8 cellular contexts compared by ENCODE assay signal in genomic region chr1:120723715-120724402, GRCh38. TPM values are rescaled to one million over a fixed set of nuclear protein-coding genes. Genes with fewer than 3 reads are reported as not detected.
A peak's percentile ranks its signal among the peaks of the same experiment; 100 is the strongest.
DNase-seq lines count a peak whose midpoint lies in the region; ATAC-seq and TF ChIP-seq lines count a peak whose summit lies in the region.
"Not testable (repeated sequence)": the region's sequence is repeated elsewhere in the genome, so short reads cannot be mapped to it uniquely, and the experiment has no call there.

Gene NBPF26, plus strand, starts transcription at chr1:120723945.

- not testable (repeated sequence) for H3K9me3 ChIP-seq in CD4-positive, CD25-positive, alpha-beta regulatory T cell (ENCODE audit: control insufficient read depth in 2 of 2, low read length in 2 of 2)

- not testable (repeated sequence) for H3K4me1 Mint-ChIP-seq in CD4-positive, CD25-positive, alpha-beta regulatory T cell

- peak within 1 kb of the TSS; percentile 47 for H3K27ac ChIP-seq in CD4-positive, CD25-positive, alpha-beta regulatory T cell (ENCODE audit: insufficient read depth, low read length, poor library complexity, severe bottlenecking)
- not testable (repeated sequence) for H3K27ac ChIP-seq in HL-60 (replicated peaks)
- peak within 1 kb of the TSS; percentile 29 for H3K27ac ChIP-seq in cingulate gyrus (ENCODE audit: low read depth, low read length)

- peak within 1 kb of the TSS in 3 of 4 donors; percentile 68 to 79 (median 73) for H3K4me3 Mint-ChIP-seq in CD4-positive, CD25-positive, alpha-beta regulatory T cell

- peak; percentile 60 to 85 for ATAC-seq in CD4-positive, CD25-positive, alpha-beta regulatory T cell (ENCODE audit: low read depth in 2 of 2)

- not testable (repeated sequence) for H3K9me3 Mint-ChIP-seq in CD4-positive, CD25-positive, alpha-beta regulatory T cell

- H3K4me3 ChIP-seq in CD4-positive, CD25-positive, alpha-beta regulatory T cell (ENCODE audit: low read depth, low read length), result not testable (repeated sequence)
- H3K4me3 ChIP-seq in HL-60 (replicated peaks; ENCODE audit: insufficient read depth, low read length), result peak within 1 kb of the TSS; percentile 61

- H3K36me3 Mint-ChIP-seq in CD4-positive, CD25-positive, alpha-beta regulatory T cell, result not testable (repeated sequence)

- H3K4me1 ChIP-seq in CD4-positive, CD25-positive, alpha-beta regulatory T cell (ENCODE audit: control insufficient read depth, insufficient read depth, low read length, poor library complexity, severe bottlenecking), result not testable (repeated sequence)

- intact Hi-C loops in posterior vena cava (cut with DNase I), result not testable (repeated sequence)

- peak; percentile 21; the same call in 1 of the 2 replicates for TF ChIP-seq POLR2A in Raji (IDR thresholded peaks at IDR 0.05; ENCODE audit: insufficient read depth, low read depth, low read length)

- not testable (repeated sequence) for TF ChIP-seq CTCF in HL-60 (IDR thresholded peaks at IDR 0.05; ENCODE audit: insufficient read depth, low read length)

- H3K36me3 ChIP-seq in CD4-positive, CD25-positive, alpha-beta regulatory T cell (ENCODE audit: control insufficient read depth, insufficient read depth, low read length), result not testable (repeated sequence)

- H3K27me3 ChIP-seq in CD4-positive, CD25-positive, alpha-beta regulatory T cell (ENCODE audit: control insufficient read depth, insufficient read depth, low read length); HL-60 (ENCODE audit: insufficient read depth, poor library complexity, severe bottlenecking): not testable (repeated sequence)

- peak; percentile 4 to 78 (median 76) for DNase-seq in CD4-positive, CD25-positive, alpha-beta regulatory T cell
- peak; percentile 26 to 69 for DNase-seq in HL-60 (ENCODE audit: low read depth in 1 of 2, low spot score in 1 of 2)
- peak; percentile 64 for DNase-seq in activated CD8-positive, alpha-beta memory T cell treated with anti-CD3 and anti-CD28 coated beads, Interleukin-2, amount 50 U/mL, for 48 hours
- peak; percentile 67 for DNase-seq in iris pigment epithelial cell (ENCODE audit: low read depth)
- peak; percentile 96 for DNase-seq in posterior vena cava (ENCODE audit: low spot score)
- peak; percentile 17 to 39 for DNase-seq in stimulated activated CD8-positive, alpha-beta memory T cell treated with anti-CD3 and anti-CD28 coated beads, Interleukin-7, amount 100 ng/mL, for 48 hours (ENCODE audit: extremely low read depth in 1 of 2, low read depth in 1 of 2)

- H3K27ac Mint-ChIP-seq in CD4-positive, CD25-positive, alpha-beta regulatory T cell, result peak within 1 kb of the TSS in 1 of 3 donors; percentile 56

- H3K27me3 Mint-ChIP-seq in CD4-positive, CD25-positive, alpha-beta regulatory T cell, result not testable (repeated sequence)

RNA-seq across cellular contexts. Expression of gene NBPF26, which starts in this region (rescaled TPM):
- total RNA-seq in CD4-positive, CD25-positive, alpha-beta regulatory T cell, result 70.8 TPM
- 1 to 10 TPM; 3.3 to 4.8 (median 3.8) TPM for polyA plus RNA-seq in CD4-positive, CD25-positive, alpha-beta regulatory T cell
- 10 to 100 TPM; 29.2 to 30.2 TPM for total RNA-seq in posterior vena cava

Comparison
In these comparisons a context has a peak if more than half of its experiments do, and no peak if none do; other contexts are left out.
1. DNase-seq: peak in every context shown above with its lines; median percentile 96 in posterior vena cava; 76 in CD4-positive, CD25-positive, alpha-beta regulatory T cell; 67 in iris pigment epithelial cell; 64 in activated CD8-positive, alpha-beta memory T cell treated with anti-CD3 and anti-CD28 coated beads, Interleukin-2, amount 50 U/mL, for 48 hours; 48 in HL-60; 28 in stimulated activated CD8-positive, alpha-beta memory T cell treated with anti-CD3 and anti-CD28 coated beads, Interleukin-7, amount 100 ng/mL, for 48 hours.